8 cellular contexts compared by ENCODE assay signal in the genomic region with DNA sequence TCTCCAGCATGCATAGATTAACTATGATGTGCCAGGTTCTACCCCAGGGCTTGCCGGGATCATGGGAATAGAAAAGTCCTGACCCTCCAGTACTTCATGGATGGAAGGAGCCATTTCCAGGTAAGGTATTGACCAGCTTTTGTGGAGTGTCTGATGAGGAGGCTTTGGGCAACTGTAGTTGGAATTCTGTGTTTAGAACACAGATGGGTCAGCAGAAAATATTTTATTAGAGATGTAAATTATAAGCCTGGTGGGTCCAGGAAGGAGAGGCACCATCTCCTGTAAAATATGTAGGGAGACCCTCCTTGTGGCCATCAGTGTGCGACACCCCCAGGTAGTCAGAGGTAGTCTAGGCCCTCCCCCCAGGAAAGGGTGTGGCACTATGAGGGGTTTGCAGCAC.
"Had no signal": no experiment of that assay in that cellular context is flagged by ENCODE, and none has a peak within 500 bp of the region (broad histone marks: within the 10 kb centered on the region; RNA-seq: fewer than 3 reads in every experiment).

No MANE protein-coding gene starts in this region.

- H3K4me2 ChIP-seq: KMS-11 had no signal

- FAIRE-seq: H54, HTR-8/SVneo had no signal

- DNase-seq: GM23248, GOT3, H9, HCEC 1CT, KBM-7 had no signal

- H3K9ac ChIP-seq: GM23248, KMS-11 had no signal

- H2AFZ ChIP-seq: GM23248 had no signal

- H3K27ac ChIP-seq: GM23248, KMS-11 had no signal

- H3K4me3 ChIP-seq: GM23248 had no signal
